Comparison of ENCODE assay signal across 39 cellular contexts in the genomic region with DNA sequence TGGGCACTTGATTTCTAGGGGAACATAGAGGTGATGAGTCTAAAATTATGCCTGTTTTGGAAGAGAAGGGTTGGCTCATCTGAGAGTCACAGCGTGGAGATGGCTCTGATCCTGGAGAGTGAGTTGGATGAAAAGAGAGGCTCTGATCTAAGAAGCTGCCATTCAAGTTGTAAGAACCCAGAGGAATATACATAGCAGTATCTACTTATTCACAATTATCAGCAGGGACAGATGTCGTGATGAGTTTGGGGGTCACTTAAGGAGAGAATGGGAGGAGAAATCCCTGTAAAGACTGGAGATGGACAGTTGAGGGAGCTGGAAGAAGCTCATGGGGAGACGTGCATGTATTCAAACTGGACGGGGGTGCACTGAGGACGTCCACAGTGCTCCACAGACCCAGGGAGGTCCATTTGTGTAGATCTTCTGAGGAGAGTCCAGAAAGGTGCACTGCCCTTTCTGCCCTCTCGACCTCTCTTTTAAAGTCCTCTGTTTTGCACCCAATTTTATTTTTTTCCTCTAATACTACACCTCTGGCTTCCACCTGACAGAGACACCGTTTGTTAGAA.
"Had no signal": no experiment of that assay in that cellular context is flagged by ENCODE, and none has a peak within 500 bp of the region (broad histone marks: within the 10 kb centered on the region; RNA-seq: fewer than 3 reads in every experiment).

No MANE protein-coding gene starts in this region.

- DNase-seq: activated effector memory CD4-positive, alpha-beta T cell treated with anti-CD3 and anti-CD28 coated beads, Interleukin-2, amount 50 U/mL, for 16 hours; activated effector memory CD4-positive, alpha-beta T cell treated with Interleukin-2 at 50 U/mL for 16 hours; activated gamma-delta T cell; activated gamma-delta T cell treated with Interleukin-2 at 50 U/mL for 16 hours; activated naive CD4-positive, alpha-beta T cell; activated naive CD4-positive, alpha-beta T cell treated with anti-CD3 and anti-CD28 coated beads for 36 hours; activated naive CD4-positive, alpha-beta T cell treated with anti-CD3 and anti-CD28 coated beads, Interleukin-2, amount 10 ng/mL, durations not matched to agents 7 days and 5 days; activated naive CD4-positive, alpha-beta T cell treated with anti-CD3 and anti-CD28 coated beads, Interleukin-2, amount 50 U/mL, for 16 hours; activated naive CD4-positive, alpha-beta T cell treated with Interleukin-2 at 50 U/mL for 16 hours; activated naive CD8-positive, alpha-beta T cell treated with anti-CD3 and anti-CD28 coated beads for 36 hours; activated naive CD8-positive, alpha-beta T cell treated with anti-CD3 and anti-CD28 coated beads, Interleukin-2, amount 10 ng/mL, durations not matched to agents 7 days and 5 days; activated naive CD8-positive, alpha-beta T cell treated with anti-CD3 and anti-CD28 coated beads, Interleukin-2, amount 50 U/mL, for 24 hours; activated T-cell treated with anti-CD3 and anti-CD28 coated beads, Interleukin-2, amount 50 U/mL, for 24 hours; activated T-cell treated with anti-CD3 and anti-CD28 coated beads, Interleukin-2, amount 50 U/mL, for 4 hours; activated T-cell treated with anti-CD3 and anti-CD28 coated beads, Interleukin-2, amount 50 U/mL, for 48 hours; activated T-cell treated with anti-CD3 and anti-CD28 coated beads, Interleukin-2, amount 50 U/mL, for 72 hours; adrenal gland; amniotic stem cell; amygdala; anterior cingulate cortex; aorta; body of pancreas; brain microvascular endothelial cell; caudate nucleus; central memory CD4-positive, alpha-beta T cell; cerebellar nuclear complex had no signal

- H3K27me3 ChIP-seq: ascending aorta, body of pancreas, brain microvascular endothelial cell, breast epithelium had no signal

- H3K36me3 ChIP-seq: adrenal gland, ascending aorta, brain microvascular endothelial cell, breast epithelium, cardiac muscle cell had no signal

- ATAC-seq: activated naive CD4-positive, alpha-beta T cell treated with anti-CD3 and anti-CD28 coated beads, Interleukin-2, amount 50 U/mL, for 72 hours; activated naive CD8-positive, alpha-beta T cell treated with anti-CD3 and anti-CD28 coated beads, Interleukin-2, amount 50 U/mL, for 24 hours; activated T-cell treated with anti-CD3 and anti-CD28 coated beads, Interleukin-2, amount 50 U/mL, for 4 hours; activated T-cell treated with anti-CD3 and anti-CD28 coated beads, Interleukin-2, amount 50 U/mL, for 72 hours; activated T-helper 17 cell treated with anti-CD3 and anti-CD28 coated beads, Interleukin-2, amount 50 U/mL, for 72 hours; body of pancreas had no signal

- H3K27me3 Mint-ChIP-seq: activated naive CD4-positive, alpha-beta T cell treated with anti-CD3 and anti-CD28 coated beads, Interleukin-2, amount 10 ng/mL, durations not matched to agents 7 days and 5 days; activated T-cell treated with anti-CD3 and anti-CD28 coated beads, Interleukin-2, amount 50 U/mL, for 24 hours; brain; central memory CD8-positive, alpha-beta T cell had no signal

- H3K4me3 ChIP-seq: adrenal gland, ascending aorta, body of pancreas, breast epithelium, cardiac muscle cell had no signal

- H3K27ac Mint-ChIP-seq: activated naive CD4-positive, alpha-beta T cell treated with anti-CD3 and anti-CD28 coated beads for 36 hours; activated naive CD4-positive, alpha-beta T cell treated with anti-CD3 and anti-CD28 coated beads, Interleukin-2, amount 10 ng/mL, durations not matched to agents 7 days and 5 days; activated naive CD4-positive, alpha-beta T cell treated with anti-CD3 and anti-CD28 coated beads, Interleukin-2, amount 50 U/mL, for 24 hours; activated naive CD4-positive, alpha-beta T cell treated with anti-CD3 and anti-CD28 coated beads, Interleukin-2, amount 50 U/mL, for 72 hours; activated naive CD8-positive, alpha-beta T cell; activated naive CD8-positive, alpha-beta T cell treated with anti-CD3 and anti-CD28 coated beads for 36 hours; activated naive CD8-positive, alpha-beta T cell treated with anti-CD3 and anti-CD28 coated beads, Interleukin-2, amount 10 ng/mL, durations not matched to agents 7 days and 5 days; activated naive CD8-positive, alpha-beta T cell treated with anti-CD3 and anti-CD28 coated beads, Interleukin-2, amount 50 U/mL, for 24 hours; activated T-cell treated with anti-CD3 and anti-CD28 coated beads, Interleukin-2, amount 50 U/mL, for 24 hours; activated T-cell treated with anti-CD3 and anti-CD28 coated beads, Interleukin-2, amount 50 U/mL, for 72 hours; activated T-helper 1 cell treated with anti-CD3 and anti-CD28 coated beads, Interleukin-12 subunit alpha, Interleukin-12 subunit beta, Interleukin-2, Interleukin-4 antibody, amounts not matched to agents 30 ng/mL and 10 ng/mL and 1 ng/mL, durations not matched to agents 14 hours and 24 hours and 36 hours; activated T-helper 17 cell treated with anti-CD3 and anti-CD28 coated beads, Interleukin-2, amount 50 U/mL, for 72 hours; activated T-helper 2 cell treated with anti-CD3 and anti-CD28 coated beads, Interferon-gamma antibody, Interleukin-2, Interleukin-4, amounts not matched to agents 10 μg/mL and 5 μg/mL and 100 μg/mL, durations not matched to agents 14 hours and 24 hours and 36 hours; brain had no signal

- FAIRE-seq: astrocyte, bronchial epithelial cell had no signal

- H3K4me1 Mint-ChIP-seq: activated naive CD4-positive, alpha-beta T cell treated with anti-CD3 and anti-CD28 coated beads, Interleukin-2, amount 10 ng/mL, durations not matched to agents 7 days and 5 days; activated naive CD4-positive, alpha-beta T cell treated with anti-CD3 and anti-CD28 coated beads, Interleukin-2, amount 50 U/mL, for 24 hours; activated naive CD8-positive, alpha-beta T cell treated with anti-CD3 and anti-CD28 coated beads for 36 hours; activated naive CD8-positive, alpha-beta T cell treated with anti-CD3 and anti-CD28 coated beads, Interleukin-2, amount 10 ng/mL, durations not matched to agents 7 days and 5 days; activated naive CD8-positive, alpha-beta T cell treated with anti-CD3 and anti-CD28 coated beads, Interleukin-2, amount 50 U/mL, for 24 hours; activated T-helper 17 cell treated with anti-CD3 and anti-CD28 coated beads, Interleukin-2, amount 50 U/mL, for 72 hours; brain; central memory CD8-positive, alpha-beta T cell had no signal

- H3K4me1 ChIP-seq: adrenal gland, ascending aorta, body of pancreas, breast epithelium had no signal

- H3K36me3 Mint-ChIP-seq: activated naive CD4-positive, alpha-beta T cell treated with anti-CD3 and anti-CD28 coated beads, Interleukin-2, amount 10 ng/mL, durations not matched to agents 7 days and 5 days; activated naive CD4-positive, alpha-beta T cell treated with anti-CD3 and anti-CD28 coated beads, Interleukin-2, amount 50 U/mL, for 24 hours; activated naive CD8-positive, alpha-beta T cell; activated naive CD8-positive, alpha-beta T cell treated with anti-CD3 and anti-CD28 coated beads for 36 hours; activated naive CD8-positive, alpha-beta T cell treated with anti-CD3 and anti-CD28 coated beads, Interleukin-2, amount 10 ng/mL, durations not matched to agents 7 days and 5 days; brain had no signal

- H3K9me3 Mint-ChIP-seq: activated naive CD8-positive, alpha-beta T cell treated with anti-CD3 and anti-CD28 coated beads, Interleukin-2, amount 10 ng/mL, durations not matched to agents 7 days and 5 days; brain; central memory CD8-positive, alpha-beta T cell had no signal

- H3K9me3 ChIP-seq: adrenal gland, ascending aorta, body of pancreas, breast epithelium had no signal

- H3K27ac ChIP-seq: adrenal gland, ascending aorta, body of pancreas, brain microvascular endothelial cell, breast epithelium, cardiac muscle cell had no signal

- H3K4me3 Mint-ChIP-seq: activated naive CD4-positive, alpha-beta T cell treated with anti-CD3 and anti-CD28 coated beads for 36 hours; activated naive CD4-positive, alpha-beta T cell treated with anti-CD3 and anti-CD28 coated beads, Interleukin-2, amount 10 ng/mL, durations not matched to agents 7 days and 5 days; activated naive CD4-positive, alpha-beta T cell treated with anti-CD3 and anti-CD28 coated beads, Interleukin-2, amount 50 U/mL, for 24 hours; activated naive CD8-positive, alpha-beta T cell; activated naive CD8-positive, alpha-beta T cell treated with anti-CD3 and anti-CD28 coated beads for 36 hours; activated naive CD8-positive, alpha-beta T cell treated with anti-CD3 and anti-CD28 coated beads, Interleukin-2, amount 10 ng/mL, durations not matched to agents 7 days and 5 days; activated naive CD8-positive, alpha-beta T cell treated with anti-CD3 and anti-CD28 coated beads, Interleukin-2, amount 50 U/mL, for 24 hours; activated T-cell treated with anti-CD3 and anti-CD28 coated beads, Interleukin-2, amount 50 U/mL, for 24 hours; activated T-cell treated with anti-CD3 and anti-CD28 coated beads, Interleukin-2, amount 50 U/mL, for 4 hours; activated T-cell treated with anti-CD3 and anti-CD28 coated beads, Interleukin-2, amount 50 U/mL, for 72 hours; activated T-helper 1 cell treated with anti-CD3 and anti-CD28 coated beads, Interleukin-12 subunit alpha, Interleukin-12 subunit beta, Interleukin-2, Interleukin-4 antibody, amounts not matched to agents 30 ng/mL and 10 ng/mL and 1 ng/mL, durations not matched to agents 14 hours and 24 hours and 36 hours; activated T-helper 17 cell treated with anti-CD3 and anti-CD28 coated beads, Interleukin-2, amount 50 U/mL, for 72 hours; brain; central memory CD8-positive, alpha-beta T cell had no signal
